In genomic region chr1:115779075-115779474, GRCh38 we compare ENCODE assay signal across 5 cellular contexts. TPM values are rescaled to one million over a fixed set of nuclear protein-coding genes. Genes with fewer than 3 reads are reported as not detected.
"Had no signal": no experiment of that assay in that cellular context is flagged by ENCODE, and none has a peak within 500 bp of the region (broad histone marks: within the 10 kb centered on the region; RNA-seq: fewer than 3 reads in every experiment).

No MANE protein-coding gene starts in this region.

RNA-seq across cellular contexts. Expression of gene CASQ2, which starts 10.6 kb away (rescaled TPM):
- total RNA-seq: HepG2, HT-29, HT1080, IMR-90 had no signal
- polyA plus RNA-seq: HepG2, IgD-negative memory B cell, IMR-90 had no signal
